ENCODE assay signal across 14 cellular contexts in genomic region chrX:63746715-63747114, GRCh38. TPM values are rescaled to one million over a fixed set of nuclear protein-coding genes. Genes with fewer than 3 reads are reported as not detected.
DNase-seq lines count a peak whose midpoint lies in the region; ATAC-seq and TF ChIP-seq lines count a peak whose summit lies in the region.
"Had no signal": no experiment of that assay in that cellular context is flagged by ENCODE, and none has a peak within 500 bp of the region (broad histone marks: within the 10 kb centered on the region; RNA-seq: fewer than 3 reads in every experiment).

No MANE protein-coding gene starts in this region.

- DNase-seq in MCF 10A (ENCODE audit: unreplicated experiment) (no peak), breast epithelium (ENCODE audit: low spot score in 2 of 2) (no peak), GM23248 (no peak), DMS53 (lab: John Stamatoyannopoulos, UW) (no peak), cerebellar cortex (ENCODE audit: low spot score) (no peak)
- DNase-seq in stimulated activated effector memory CD8-positive, alpha-beta T cell treated with anti-CD3 and anti-CD28 coated beads, Interleukin-12 subunit alpha, Interleukin-12 subunit beta, amount 100 ng/mL, for 72 hours (ENCODE audit: low spot score in 2 of 2): no peak
- DNase-seq: Calu3; effector CD8-positive, alpha-beta T cell; hippocampal formation; NCI-H146; SHP77 treated with DMSO at 0.1 percent for 48 hours; T1000 had no signal

- H4K20me1 ChIP-seq in GM23248 (ENCODE audit: insufficient read depth): no peaks in the 10 kb centered on the region

- H3K9me3 ChIP-seq in breast epithelium: no peaks in the 10 kb centered on the region
- no peaks in the 10 kb centered on the region for H3K9me3 ChIP-seq in GM23248 (ENCODE audit: low read depth)

- H3K4me1 Mint-ChIP-seq in MCF 10A (ENCODE audit: insufficient read depth, unreplicated experiment) (peaks cover 19% of the 10 kb centered on the region), brain (peaks cover 84% of the 10 kb centered on the region)
- H3K4me1 Mint-ChIP-seq in stimulated activated effector memory CD8-positive, alpha-beta T cell treated with anti-CD3 and anti-CD28 coated beads, Interleukin-12 subunit alpha, Interleukin-12 subunit beta, amount 100 ng/mL, for 72 hours: peaks cover 69% of the 10 kb centered on the region

- peaks cover 0 to 30% of the 10 kb centered on the region in 2 donors for H3K27me3 ChIP-seq in breast epithelium
- no peaks in the 10 kb centered on the region for H3K27me3 ChIP-seq in GM23248 (replicated peaks; ENCODE audit: insufficient read depth)

- H3K4me3 ChIP-seq in breast epithelium (no peak overlapping the region), GM23248 (no peak overlapping the region)

- H3K9me3 Mint-ChIP-seq in MCF 10A (ENCODE audit: unreplicated experiment) (peaks cover 29% of the 10 kb centered on the region), brain (no peaks in the 10 kb centered on the region)
- H3K9me3 Mint-ChIP-seq in stimulated activated effector memory CD8-positive, alpha-beta T cell treated with anti-CD3 and anti-CD28 coated beads, Interleukin-12 subunit alpha, Interleukin-12 subunit beta, amount 100 ng/mL, for 72 hours: no peaks in the 10 kb centered on the region

- H3K27ac ChIP-seq in breast epithelium (no peak overlapping the region), GM23248 (peak overlapping the region; percentile 69)

- BruUV-seq in MCF 10A (replicated peaks; lab: Mats Ljungman, UMichigan): no TSS peak

- CTCF ChIA-PET in MCF 10A (lab: Yijun Ruan, JAX): no interaction called here

- no peak for TF ChIP-seq POLR2A in breast epithelium (IDR thresholded peaks at IDR 0.05)

- 64 to 75% methylated on average over 3 of the region's 3 CpGs for WGBS in GM23248 (ENCODE audit: low coverage in 1 of 2, low lambda C conversion rate in 2 of 2, missing lambda C conversion rate in 2 of 2), 2 experiments

- no peaks in the 10 kb centered on the region for H3K9me2 ChIP-seq in GM23248 (ENCODE audit: insufficient read depth)

- TF ChIP-seq CTCF in MCF 10A (IDR thresholded peaks at IDR 0.05; ENCODE audit: unreplicated experiment): no peak
- no peak for TF ChIP-seq CTCF in breast epithelium (IDR thresholded peaks at IDR 0.05)
- no peak for TF ChIP-seq CTCF in brain (conservative IDR thresholded peaks at IDR 0.05)

- H3K4me3 Mint-ChIP-seq in MCF 10A (ENCODE audit: unreplicated experiment) (no peak overlapping the region), brain (peak overlapping the region in 3 of 5 experiments; percentile 3 to 55 (median 53))
- peak overlapping the region; percentile 60 for H3K4me3 Mint-ChIP-seq in stimulated activated effector memory CD8-positive, alpha-beta T cell treated with anti-CD3 and anti-CD28 coated beads, Interleukin-12 subunit alpha, Interleukin-12 subunit beta, amount 100 ng/mL, for 72 hours

- intact Hi-C loops in MCF 10A (cut with micrococcal nuclease) (no loop called here), breast epithelium (cut with DNase I; ENCODE audit: low total_unique reads) (no loop called here)

- ATAC-seq in stimulated activated effector memory CD8-positive, alpha-beta T cell treated with anti-CD3 and anti-CD28 coated beads, Interleukin-12 subunit alpha, Interleukin-12 subunit beta, amount 100 ng/mL, for 72 hours: no peak
- no peak for ATAC-seq in GM19455 (IDR thresholded peaks at IDR 0.05; ENCODE audit: unreplicated experiment)

- H3K36me3 ChIP-seq in breast epithelium (no peaks in the 10 kb centered on the region), GM23248 (ENCODE audit: low read depth) (no peaks in the 10 kb centered on the region)

- H3F3A ChIP-seq in GM23248 (ENCODE audit: insufficient read depth): 0 out of 2 replicates have a peak, but pooled peaks cover 4% of the 10 kb centered on the region

- H3K79me2 ChIP-seq in GM23248 (ENCODE audit: insufficient read depth): peaks cover 48% of the 10 kb centered on the region

- peak overlapping the region; percentile 48; the same call in 1 of the 2 replicates for H3K9ac ChIP-seq in GM23248

- no peaks in the 10 kb centered on the region for H3K4me1 ChIP-seq in breast epithelium
- peaks cover 15% of the 10 kb centered on the region for H3K4me1 ChIP-seq in GM23248 (ENCODE audit: insufficient read depth)

- H3K27ac Mint-ChIP-seq in MCF 10A (ENCODE audit: low read depth, unreplicated experiment) (peak overlapping the region; percentile 52), brain (peak overlapping the region in 4 of 5 experiments; percentile 49 to 69 (median 62))
- peak overlapping the region; percentile 91 for H3K27ac Mint-ChIP-seq in stimulated activated effector memory CD8-positive, alpha-beta T cell treated with anti-CD3 and anti-CD28 coated beads, Interleukin-12 subunit alpha, Interleukin-12 subunit beta, amount 100 ng/mL, for 72 hours

- POLR2A ChIA-PET in MCF 10A (lab: Yijun Ruan, JAX): no interaction called here

- H2AFZ ChIP-seq in GM23248: no peak overlapping the region

- no peaks in the 10 kb centered on the region for H3K27me3 Mint-ChIP-seq in MCF 10A (ENCODE audit: insufficient read depth, unreplicated experiment)
- no peaks in the 10 kb centered on the region for H3K27me3 Mint-ChIP-seq in brain

- in situ Hi-C loops in GM23248 (cut with MboI): no loop called here

- H3K36me3 Mint-ChIP-seq in MCF 10A (ENCODE audit: insufficient read depth, unreplicated experiment) (peaks cover 7% of the 10 kb centered on the region), brain (no peaks in the 10 kb centered on the region)
- no peaks in the 10 kb centered on the region for H3K36me3 Mint-ChIP-seq in stimulated activated effector memory CD8-positive, alpha-beta T cell treated with anti-CD3 and anti-CD28 coated beads, Interleukin-12 subunit alpha, Interleukin-12 subunit beta, amount 100 ng/mL, for 72 hours

- no peak overlapping the region for H3K4me2 ChIP-seq in GM23248 (ENCODE audit: unreplicated experiment)

RNA-seq across cellular contexts. Expression of gene ARHGEF9, which starts 38.3 kb away (rescaled TPM):
- 26.8 and 33.6 TPM in 2 replicates for total RNA-seq in MCF 10A (2022)
- total RNA-seq in breast epithelium: 10 to 100 TPM in 2 of 3 donors, 1 to 10 TPM in 1; 9.3 to 28.0 (median 16.1) TPM
- total RNA-seq in GM23248 (2014; rRNA removed; shearing (Covaris generic)): 13.5 and 14.8 TPM in 2 replicates
- 10.9 and 11.1 TPM in 2 replicates for polyA plus RNA-seq in GM23248 (2016; fragmentation: Nextera tagmentation; extraction: Ambion mirVana)
- polyA plus RNA-seq in brain (ENCODE audit: insufficient read depth, low read depth, low replicate concordance): 26.0 TPM
